In genomic region chr1:2571348-2571747, GRCh38 we compare ENCODE assay signal across 1 cellular context.
TF ChIP-seq lines count a peak whose summit lies in the region.

No MANE protein-coding gene starts in this region.

TF ChIP-seq in HepG2, 621 proteins besides CTCF, POLR2A, EP300 and RAD21 (continued from another document):
- TF ChIP-seq GRHL1 (CRISPR knock-in tag; conservative IDR thresholded peaks at IDR 0.05): no peak
- TF ChIP-seq ZSCAN21 (CRISPR knock-in tag; IDR thresholded peaks at IDR 0.05; ENCODE audit: borderline replicate concordance): no peak
- peak; percentile 32; the same call in 1 of the 2 replicates for TF ChIP-seq SPEN (CRISPR knock-in tag; IDR thresholded peaks at IDR 0.05; ENCODE audit: low read depth)
- TF ChIP-seq RERE (CRISPR knock-in tag; IDR thresholded peaks at IDR 0.05; ENCODE audit: low read depth): no peak
- TF ChIP-seq NRL (CRISPR knock-in tag; IDR thresholded peaks at IDR 0.05; ENCODE audit: borderline replicate concordance): no peak
- no peak for TF ChIP-seq EHMT2 (IDR thresholded peaks at IDR 0.05; ENCODE audit: borderline replicate concordance, low read depth, low read length)
- TF ChIP-seq MZF1 (CRISPR knock-in tag; IDR thresholded peaks at IDR 0.05; ENCODE audit: borderline replicate concordance): no peak
- TF ChIP-seq ZNF567 (CRISPR knock-in tag; IDR thresholded peaks at IDR 0.05; ENCODE audit: borderline replicate concordance): no peak
- no peak for TF ChIP-seq KDM2A (CRISPR knock-in tag; IDR thresholded peaks at IDR 0.05; ENCODE audit: borderline replicate concordance, low read depth)
- TF ChIP-seq MBD4 (IDR thresholded peaks at IDR 0.05; ENCODE audit: borderline replicate concordance, low read length): no peak
